Comparison of ENCODE assay signal across 1 cellular context in the genomic region with DNA sequence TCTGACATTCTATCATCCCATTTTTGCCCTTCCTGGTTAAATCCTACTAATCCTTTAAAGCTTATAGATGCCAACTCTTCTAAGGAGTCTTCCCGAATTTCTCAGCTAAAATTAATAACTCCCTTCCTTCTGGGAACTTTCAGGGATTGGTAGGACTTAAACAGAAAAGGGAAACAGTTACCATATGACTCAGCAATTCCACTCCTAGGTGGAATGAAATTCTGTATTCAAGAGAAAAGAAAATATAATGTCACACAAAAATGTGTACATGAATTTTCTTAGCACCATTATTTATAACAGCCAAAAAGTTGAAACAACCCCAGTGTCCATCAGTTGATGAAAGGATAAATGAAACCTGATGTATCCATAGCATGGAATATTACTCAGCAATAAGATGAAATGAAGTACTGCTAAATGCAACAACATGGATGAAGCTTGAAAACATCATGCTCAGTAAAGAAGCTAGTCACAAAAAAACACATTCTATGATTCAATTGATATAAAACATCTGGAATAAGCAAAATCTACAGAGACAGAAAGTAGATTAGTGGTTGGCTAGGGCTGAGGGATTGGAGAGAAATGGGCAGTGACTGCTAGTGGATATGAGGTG.
TF ChIP-seq lines count a peak whose summit lies in the region.

No MANE protein-coding gene starts in this region.

TF ChIP-seq in H1, 55 proteins besides CTCF, POLR2A, EP300 and RAD21:
- TF ChIP-seq BACH1 (IDR thresholded peaks at IDR 0.05; ENCODE audit: low read length) (0 out of 2 replicates have a peak, but pooled peaks have one; percentile 13), RXRA (IDR thresholded peaks at IDR 0.05; ENCODE audit: insufficient read depth, low read depth, low read length) (no peak)
